28 cellular contexts compared by ENCODE assay signal in genomic region chr10:73407495-73407894, GRCh38.
"Had no signal": no experiment of that assay in that cellular context is flagged by ENCODE, and none has a peak within 500 bp of the region (broad histone marks: within the 10 kb centered on the region; RNA-seq: fewer than 3 reads in every experiment).

No MANE protein-coding gene starts in this region.

- H3K4me1 ChIP-seq: SJCRH30 had no signal

- H3K27ac Mint-ChIP-seq: activated CD8-positive, alpha-beta T cell treated with anti-CD3 and anti-CD28 coated beads, Interleukin-2, amount 10 ng/mL, durations not matched to agents 7 days and 5 days; activated naive CD8-positive, alpha-beta T cell treated with anti-CD3 and anti-CD28 coated beads, Interleukin-2, amount 50 U/mL, for 24 hours; brain; T-helper 1 cell treated with Interleukin-12 subunit alpha and Interleukin-12 subunit beta and Interleukin-4 antibody, amounts not matched to agents 30 μg/mL and 1 μg/mL, for 36 hours had no signal

- H3K4me3 ChIP-seq: MG63, Peyer's patch, SJCRH30 had no signal

- H3K27ac ChIP-seq: Peyer's patch, RWPE1, SJCRH30 had no signal

- H3K27me3 ChIP-seq: MG63, Peyer's patch, SJCRH30 had no signal

- H3K27me3 Mint-ChIP-seq: activated naive CD8-positive, alpha-beta T cell treated with anti-CD3 and anti-CD28 coated beads, Interleukin-2, amount 50 U/mL, for 24 hours; brain; central memory CD8-positive, alpha-beta T cell had no signal

- FAIRE-seq: astrocyte had no signal

- H3K9me3 ChIP-seq: MG63, Peyer's patch, SJCRH30 had no signal

- DNase-seq: activated CD4-positive, alpha-beta T cell treated with anti-CD3 and anti-CD28 coated beads for 48 hours; activated CD4-positive, alpha-beta T cell treated with anti-CD3 and anti-CD28 coated beads, Interleukin-2, amount 50 U/mL, for 4 hours; activated CD4-positive, CD25-positive, alpha-beta regulatory T cell treated with anti-CD3 and anti-CD28 coated beads, Interleukin-2, amount 50 U/mL, for 72 hours; activated CD8-positive, alpha-beta memory T cell treated with anti-CD3 and anti-CD28 coated beads, Interleukin-2, amount 50 U/mL, for 48 hours; activated CD8-positive, alpha-beta T cell treated with anti-CD3 and anti-CD28 coated beads, Interleukin-2, amount 10 ng/mL, durations not matched to agents 7 days and 5 days; activated effector memory CD4-positive, alpha-beta T cell treated with Interleukin-2 at 50 U/mL for 16 hours; activated naive CD4-positive, alpha-beta T cell; activated naive CD8-positive, alpha-beta T cell treated with anti-CD3 and anti-CD28 coated beads, Interleukin-2, amount 50 U/mL, for 24 hours; activated T-cell treated with anti-CD3 and anti-CD28 coated beads, Interleukin-2, amount 50 U/mL, for 1 hour; amygdala; MV-4-11; NCI-H1092 treated with DMSO at 0.1 percent for 48 hours; NCI-H1417 treated with DMSO at 0.1 percent for 48 hours; NCI-H1694; NCI-H2029 treated with DMSO at 0.1 percent for 48 hours; NCI-H524; Peyer's patch; Right ventricle myocardium superior; SJCRH30; T-helper 9 cell had no signal

- ATAC-seq: activated CD8-positive, alpha-beta T cell treated with anti-CD3 and anti-CD28 coated beads, Interleukin-2, amount 10 ng/mL, durations not matched to agents 7 days and 5 days; activated naive CD4-positive, alpha-beta T cell treated with anti-CD3 and anti-CD28 coated beads, Interleukin-2, amount 50 U/mL, for 72 hours; activated naive CD8-positive, alpha-beta T cell treated with anti-CD3 and anti-CD28 coated beads, Interleukin-2, amount 50 U/mL, for 24 hours; WTC11 had no signal

- H3K4me3 Mint-ChIP-seq: activated CD8-positive, alpha-beta T cell treated with anti-CD3 and anti-CD28 coated beads, Interleukin-2, amount 10 ng/mL, durations not matched to agents 7 days and 5 days; activated naive CD8-positive, alpha-beta T cell treated with anti-CD3 and anti-CD28 coated beads, Interleukin-2, amount 50 U/mL, for 24 hours; central memory CD8-positive, alpha-beta T cell; T-helper 1 cell treated with Interleukin-12 subunit alpha and Interleukin-12 subunit beta and Interleukin-4 antibody, amounts not matched to agents 30 μg/mL and 1 μg/mL, for 36 hours; WTC11 had no signal

- H3K9me3 Mint-ChIP-seq: activated naive CD4-positive, alpha-beta T cell treated with anti-CD3 and anti-CD28 coated beads, Interleukin-2, amount 50 U/mL, for 72 hours; activated naive CD8-positive, alpha-beta T cell treated with anti-CD3 and anti-CD28 coated beads, Interleukin-2, amount 50 U/mL, for 24 hours; central memory CD8-positive, alpha-beta T cell; T-helper 1 cell treated with Interleukin-12 subunit alpha and Interleukin-12 subunit beta and Interleukin-4 antibody, amounts not matched to agents 30 μg/mL and 1 μg/mL, for 36 hours; WTC11 had no signal
